ENCODE assay signal across 21 cellular contexts in genomic region chr3:62682826-62683225, GRCh38.
DNase-seq lines count a peak whose midpoint lies in the region; ATAC-seq, FAIRE-seq and TF ChIP-seq lines count a peak whose summit lies in the region.
"Had no signal": no experiment of that assay in that cellular context is flagged by ENCODE, and none has a peak within 500 bp of the region (broad histone marks: within the 10 kb centered on the region; RNA-seq: fewer than 3 reads in every experiment).

No MANE protein-coding gene starts in this region.

- DNase-seq in left ventricle myocardium superior (no peak), right atrium auricular region (ENCODE audit: low spot score) (no peak), H1 (ENCODE audit: low read depth in 1 of 2, low spot score in 2 of 2) (no peak), thyroid gland (peak; percentile 8 to 18), kidney tubule cell (ENCODE audit: low spot score) (no peak)
- no peak for DNase-seq in activated effector memory CD4-positive, alpha-beta T cell treated with anti-CD3 and anti-CD28 coated beads, Interleukin-2, amount 50 U/mL, for 16 hours
- DNase-seq: 8988T; ACHN; AML-193; BE2C; CD4-positive, alpha-beta T cell; CD8-positive, alpha-beta memory T cell; DMS 273 treated with DMSO at 0.1 percent for 48 hours; EL; GDM1; GM23248 had no signal

- H2BK5ac ChIP-seq in H1 (ENCODE audit: low read depth, low read length): no peak overlapping the region

- H4K91ac ChIP-seq in H1 (replicated peaks; ENCODE audit: insufficient read length, low read length): no peak overlapping the region

- H3K14ac ChIP-seq in H1 (ENCODE audit: insufficient read length): no peak overlapping the region

- TF ChIP-seq CTCF in right atrium auricular region (IDR thresholded peaks at IDR 0.05): no peak
- TF ChIP-seq CTCF in H1 (IDR thresholded peaks at IDR 0.05; ENCODE audit: control extremely low read depth in 1 of 3, insufficient read depth in 1 of 3, low read depth in 1 of 3, low read length in 3 of 3): no peak
- TF ChIP-seq CTCF in thyroid gland (IDR thresholded peaks at IDR 0.05): no peak

- TF ChIP-seq POLR2A in H1 (IDR thresholded peaks at IDR 0.05; ENCODE audit: control extremely low read depth in 1 of 2, low read depth in 2 of 2, low read length in 2 of 2): no peak
- TF ChIP-seq POLR2A in thyroid gland (IDR thresholded peaks at IDR 0.05): no peak

- H3K79me2 ChIP-seq in H1 (ENCODE audit: control insufficient read depth in 1 of 2, insufficient read depth in 2 of 2, low read length in 2 of 2): no peaks in the 10 kb centered on the region

- H3K4me3 ChIP-seq in right atrium auricular region (no peak overlapping the region), H1 (ENCODE audit: extremely low read depth in 1 of 4, insufficient read depth in 2 of 4, low read depth in 3 of 4, low read length in 4 of 4) (no peak overlapping the region), thyroid gland (replicated peaks in 1 of 3) (no peak overlapping the region)
- H3K4me3 ChIP-seq: A549; BLaER1 treated with 17β-estradiol and CSF1 and Interleukin-3, amounts not matched to agents 10 nM and 100 nM; GM12878; GM23248; HAP-1 had no signal

- H3K4me1 ChIP-seq in right atrium auricular region (peaks cover 0 to 3% of the 10 kb centered on the region in 2 donors), H1 (replicated peaks in 1 of 4; ENCODE audit: control insufficient read depth in 3 of 4, insufficient read depth in 4 of 4, low read length in 3 of 4) (peaks cover 5 to 15% (median 13%) of the 10 kb centered on the region in 4 experiments; a peak in 6 of 7 replicates), thyroid gland (peaks cover 3 to 11% of the 10 kb centered on the region in 2 donors)
- H3K4me1 ChIP-seq: A549; BE2C; BLaER1 treated with 17β-estradiol and CSF1 and Interleukin-3, amounts not matched to agents 10 nM and 100 nM; HAP-1 had no signal

- intact Hi-C loops in left ventricle myocardium superior (cut with micrococcal nuclease): no loop called here
- intact Hi-C loops in thyroid gland (cut with DNase I): no loop called here

- peak; percentile 56 for ATAC-seq in left ventricle myocardium superior
- ATAC-seq: A549, GM12878 had no signal

- H4K5ac ChIP-seq in H1 (ENCODE audit: insufficient read length, low read depth, low read length): no peak overlapping the region

- no peak overlapping the region for H3K18ac ChIP-seq in H1 (ENCODE audit: extremely low read depth, low read length)

- no peak for FAIRE-seq in H1 (lab: Jason Lieb, UNC)
- FAIRE-seq: A549, GM12878, GM19239 had no signal

- no peak overlapping the region for H4K8ac ChIP-seq in H1 (ENCODE audit: extremely low read depth, insufficient read depth, low read length)

- peak overlapping the region in 1 of 2 donors; percentile 23 for H3K27ac ChIP-seq in right atrium auricular region
- H3K27ac ChIP-seq in H1 (ENCODE audit: low read depth, low read length): no peak overlapping the region
- no peak overlapping the region for H3K27ac ChIP-seq in thyroid gland
- H3K27ac ChIP-seq: A549; BLaER1 treated with 17β-estradiol and CSF1 and Interleukin-3, amounts not matched to agents 10 nM and 100 nM; GM23248 had no signal

- H3K9me3 ChIP-seq in right atrium auricular region: no peaks in the 10 kb centered on the region
- H3K9me3 ChIP-seq in H1 (ENCODE audit: insufficient read depth in 2 of 2, low read depth in 1 of 2, low read length in 1 of 2): no peaks in the 10 kb centered on the region
- no peaks in the 10 kb centered on the region for H3K9me3 ChIP-seq in thyroid gland
- H3K9me3 ChIP-seq: A549; BE2C; BLaER1 treated with 17β-estradiol and CSF1 and Interleukin-3, amounts not matched to agents 10 nM and 100 nM; HAP-1 had no signal

- peak overlapping the region; percentile 27 for H3K4ac ChIP-seq in H1 (replicated peaks; ENCODE audit: insufficient read length, low read depth, low read length)

- no peak for TF ChIP-seq EP300 in H1 (IDR thresholded peaks at IDR 0.05; ENCODE audit: borderline replicate concordance in 1 of 2, low read depth in 2 of 2, low read length in 2 of 2)

- no peak overlapping the region for H2BK20ac ChIP-seq in H1 (ENCODE audit: low read length)

- H3K79me1 ChIP-seq in H1 (ENCODE audit: low read depth, low read length): no peaks in the 10 kb centered on the region

- H4K20me1 ChIP-seq in H1 (replicated peaks in 1 of 2; ENCODE audit: control insufficient read depth in 1 of 2, insufficient read depth in 2 of 2, low read length in 2 of 2): no peaks in the 10 kb centered on the region
- H4K20me1 ChIP-seq: BLaER1 treated with 17β-estradiol and CSF1 and Interleukin-3, amounts not matched to agents 10 nM and 100 nM had no signal

- no peaks in the 10 kb centered on the region for H3K23me2 ChIP-seq in H1 (ENCODE audit: low read depth, low read length)

- no peak for TF ChIP-seq RAD21 in H1 (IDR thresholded peaks at IDR 0.05 in 1 of 2, conservative IDR thresholded peaks at IDR 0.05 in 1 of 2; ENCODE audit: low read depth in 2 of 2, low read length in 2 of 2)

- no peak overlapping the region for H3K56ac ChIP-seq in H1 (replicated peaks; ENCODE audit: insufficient read length, low read depth, low read length)

- no peak overlapping the region for H2AFZ ChIP-seq in H1 (ENCODE audit: low read length)
- H2AFZ ChIP-seq: GM23248 had no signal

- WGBS in H1 (ENCODE audit: extremely low coverage in 1 of 2, insufficient coverage in 1 of 2, insufficient read length in 1 of 2, insufficient replicate concordance in 2 of 2, low coverage in 1 of 2, low lambda C conversion rate in 2 of 2, missing lambda C conversion rate in 1 of 2), 2 experiments: 89% methylated on average over 2 of the region's 2 CpGs; no CpG with 5 or more reads in 1 of the 2 experiments
- 92 to 97% methylated on average over 2 of the region's 2 CpGs for WGBS in thyroid gland, 2 donors

- POLR2A ChIA-PET in H1 (lab: Charles Lee; ENCODE audit: partially characterized antibody): interaction anchor here (0.8 kb wide), 1 partner anchor 12 kb away, joined by 3 read pairs; no protein-coding TSS in a partner anchor

- H2BK15ac ChIP-seq in H1 (ENCODE audit: low read length): no peak overlapping the region

- H3K4me2 ChIP-seq in H1 (ENCODE audit: insufficient read depth in 1 of 2, low read depth in 2 of 2, low read length in 2 of 2): no peak overlapping the region
- H3K4me2 ChIP-seq: A549; BLaER1 treated with 17β-estradiol and CSF1 and Interleukin-3, amounts not matched to agents 10 nM and 100 nM had no signal

- H3K9ac ChIP-seq in H1 (replicated peaks in 1 of 4; ENCODE audit: extremely low read depth in 1 of 4, low read depth in 3 of 4, low read length in 3 of 4): no peak overlapping the region
- H3K9ac ChIP-seq: BLaER1 treated with 17β-estradiol and CSF1 and Interleukin-3, amounts not matched to agents 10 nM and 100 nM; GM23248 had no signal

- CTCF ChIA-PET in H1 (lab: Charles Lee; ENCODE audit: partially characterized antibody): interaction anchor here (0.6 to 5.2 kb wide), 4 partner anchors 13 to 32 kb away, joined by 3 to 46 read pairs (median 4); no protein-coding TSS in a partner anchor

- no peaks in the 10 kb centered on the region for H3K27me3 ChIP-seq in right atrium auricular region
- peaks cover 0 to 1% (median 0%) of the 10 kb centered on the region in 4 experiments; a peak in 1 of 7 replicates for H3K27me3 ChIP-seq in H1 (replicated peaks in 1 of 4; ENCODE audit: control insufficient read depth in 3 of 4, extremely low read depth in 1 of 4, insufficient read depth in 3 of 4, low read length in 3 of 4)
- H3K27me3 ChIP-seq in thyroid gland: no peaks in the 10 kb centered on the region
- H3K27me3 ChIP-seq: BE2C; BLaER1 treated with 17β-estradiol and CSF1 and Interleukin-3, amounts not matched to agents 10 nM and 100 nM had no signal

- H2BK12ac ChIP-seq in H1 (ENCODE audit: low read depth, low read length): no peak overlapping the region

- no peak overlapping the region for H2BK120ac ChIP-seq in H1 (replicated peaks; ENCODE audit: low read depth, low read length)

- H3K36me3 ChIP-seq in right atrium auricular region (no peaks in the 10 kb centered on the region), H1 (ENCODE audit: control insufficient read depth in 2 of 4, insufficient read depth in 4 of 4, low read length in 3 of 4) (no peaks in the 10 kb centered on the region), thyroid gland (no peaks in the 10 kb centered on the region)
- H3K36me3 ChIP-seq: BE2C; BLaER1 treated with 17β-estradiol and CSF1 and Interleukin-3, amounts not matched to agents 10 nM and 100 nM; HAP-1 had no signal

- H2AK5ac ChIP-seq in H1 (ENCODE audit: low read depth, low read length): no peak overlapping the region

- H3K23ac ChIP-seq in H1 (ENCODE audit: insufficient read length): no peak overlapping the region

TF ChIP-seq in H1, 55 proteins besides CTCF, POLR2A, EP300 and RAD21:
- TF ChIP-seq CREB1 (IDR thresholded peaks at IDR 0.05): no peak

Comparison
In these comparisons a context has a peak if more than half of its experiments do, and no peak if none do; other contexts are left out.
1. DNase-seq: peak in thyroid gland (2 of 2); none in left ventricle myocardium superior (single experiment), right atrium auricular region (single experiment), H1 (0 of 2), activated effector memory CD4-positive, alpha-beta T cell treated with anti-CD3 and anti-CD28 coated beads, Interleukin-2, amount 50 U/mL, for 16 hours (single experiment) and kidney tubule cell (single experiment).